7 cellular contexts compared by ENCODE assay signal in genomic region chr14:102087762-102088011, GRCh38. TPM values are rescaled to one million over a fixed set of nuclear protein-coding genes. Genes with fewer than 3 reads are reported as not detected.
DNase-seq lines count a peak whose midpoint lies in the region; ATAC-seq and TF ChIP-seq lines count a peak whose summit lies in the region.

No MANE protein-coding gene starts in this region.

- H3K9me3 Mint-ChIP-seq in activated CD8-positive, alpha-beta T cell treated with anti-CD3 and anti-CD28 coated beads for 36 hours, result no peaks in the 10 kb centered on the region
- H3K9me3 Mint-ChIP-seq in stimulated activated effector memory CD8-positive, alpha-beta T cell treated with anti-CD3 and anti-CD28 coated beads, Interleukin-12 subunit alpha, Interleukin-12 subunit beta, amount 100 ng/mL, for 72 hours, result no peaks in the 10 kb centered on the region

- peaks cover 40% of the 10 kb centered on the region for H3K36me3 Mint-ChIP-seq in activated CD8-positive, alpha-beta T cell treated with anti-CD3 and anti-CD28 coated beads for 36 hours (ENCODE audit: low read depth)
- peaks cover 69% of the 10 kb centered on the region for H3K36me3 Mint-ChIP-seq in stimulated activated effector memory CD8-positive, alpha-beta T cell treated with anti-CD3 and anti-CD28 coated beads, Interleukin-12 subunit alpha, Interleukin-12 subunit beta, amount 100 ng/mL, for 72 hours

- intact Hi-C loops in activated CD8-positive, alpha-beta T cell treated with anti-CD3 and anti-CD28 coated beads for 36 hours (cut with micrococcal nuclease), result loop anchor here (10.0 kb wide), 1 partner anchor 63 kb away; no protein-coding TSS in a partner anchor

- DNase-seq in HFF-Myc (ENCODE audit: extremely low read depth, low read depth), result no peak
- no peak for DNase-seq in activated CD8-positive, alpha-beta T cell treated with anti-CD3 and anti-CD28 coated beads for 36 hours
- DNase-seq in stimulated activated effector memory CD8-positive, alpha-beta T cell treated with anti-CD3 and anti-CD28 coated beads, Interleukin-12 subunit alpha, Interleukin-12 subunit beta, amount 100 ng/mL, for 72 hours (ENCODE audit: low spot score in 2 of 2), result no peak
- no peak for DNase-seq in ACHN
- no peak for DNase-seq in HuH-7.5 (ENCODE audit: low spot score)

- H3K27ac Mint-ChIP-seq in activated CD8-positive, alpha-beta T cell treated with anti-CD3 and anti-CD28 coated beads for 36 hours, result peak overlapping the region; percentile 98
- H3K27ac Mint-ChIP-seq in stimulated activated effector memory CD8-positive, alpha-beta T cell treated with anti-CD3 and anti-CD28 coated beads, Interleukin-12 subunit alpha, Interleukin-12 subunit beta, amount 100 ng/mL, for 72 hours, result peak overlapping the region; percentile 58

- TF ChIP-seq CTCF in HFF-Myc (IDR thresholded peaks at IDR 0.05; ENCODE audit: low read depth, low read length, missing control alignments), result no peak
- TF ChIP-seq CTCF in activated CD8-positive, alpha-beta T cell treated with anti-CD3 and anti-CD28 coated beads for 36 hours (IDR thresholded peaks at IDR 0.05), result no peak

- peak overlapping the region; percentile 53 for H3K4me3 ChIP-seq in HFF-Myc (replicated peaks; ENCODE audit: low read depth, low read length)
- H3K4me3 ChIP-seq in iPS-11a (ENCODE audit: low read depth, low read length), result peak overlapping the region; percentile 67

- peaks cover 42% of the 10 kb centered on the region for H3K4me1 Mint-ChIP-seq in activated CD8-positive, alpha-beta T cell treated with anti-CD3 and anti-CD28 coated beads for 36 hours (ENCODE audit: low read depth)
- peaks cover 53% of the 10 kb centered on the region for H3K4me1 Mint-ChIP-seq in stimulated activated effector memory CD8-positive, alpha-beta T cell treated with anti-CD3 and anti-CD28 coated beads, Interleukin-12 subunit alpha, Interleukin-12 subunit beta, amount 100 ng/mL, for 72 hours

- CTCF ChIA-PET in activated CD8-positive, alpha-beta T cell treated with anti-CD3 and anti-CD28 coated beads for 36 hours (lab: Charles Lee), result interaction anchor here (0.7 to 1.9 kb wide), 4 partner anchors 9 to 230 kb away, joined by 3 to 14 read pairs (median 4); no protein-coding TSS in a partner anchor

- POLR2A ChIA-PET in activated CD8-positive, alpha-beta T cell treated with anti-CD3 and anti-CD28 coated beads for 36 hours (lab: Charles Lee), result interaction anchor here (0.7 to 2.2 kb wide), 11 partner anchors 9 to 262 kb away, joined by 3 to 11 read pairs (median 6); partner anchors contain the start of genes WDR20 and ZNF839

- H3K4me3 Mint-ChIP-seq in activated CD8-positive, alpha-beta T cell treated with anti-CD3 and anti-CD28 coated beads for 36 hours, result peak overlapping the region; percentile 92
- H3K4me3 Mint-ChIP-seq in stimulated activated effector memory CD8-positive, alpha-beta T cell treated with anti-CD3 and anti-CD28 coated beads, Interleukin-12 subunit alpha, Interleukin-12 subunit beta, amount 100 ng/mL, for 72 hours, result peak overlapping the region; percentile 69

- no peaks in the 10 kb centered on the region for H3K27me3 Mint-ChIP-seq in activated CD8-positive, alpha-beta T cell treated with anti-CD3 and anti-CD28 coated beads for 36 hours

- in situ Hi-C loops in ACHN (cut with HindIII; ENCODE audit: low pct_ligation_motif_present, low pct_unique_long_range_greater_than_20kb, low sequenced_read_pairs), result no loop called here

- peak; percentile 1 for ATAC-seq in activated CD8-positive, alpha-beta T cell treated with anti-CD3 and anti-CD28 coated beads for 36 hours
- peak; percentile 0 for ATAC-seq in stimulated activated effector memory CD8-positive, alpha-beta T cell treated with anti-CD3 and anti-CD28 coated beads, Interleukin-12 subunit alpha, Interleukin-12 subunit beta, amount 100 ng/mL, for 72 hours
- no peak for ATAC-seq in HG03460 (IDR thresholded peaks at IDR 0.05; ENCODE audit: unreplicated experiment)

RNA-seq across cellular contexts. Expression of gene HSP90AA1, which starts 0.8 kb away (rescaled TPM):
- total RNA-seq in activated CD8-positive, alpha-beta T cell treated with anti-CD3 and anti-CD28 coated beads for 36 hours, result 1,000 to 10,000 TPM; 1,101 to 1,115 TPM

RNA-seq across cellular contexts. Expression of gene WDR20, which starts 52.0 kb away (rescaled TPM):
- total RNA-seq in activated CD8-positive, alpha-beta T cell treated with anti-CD3 and anti-CD28 coated beads for 36 hours, result 10 to 100 TPM; 18.5 to 21.6 TPM
